In genomic region chr1:178061632-178062031, GRCh38 we compare ENCODE assay signal across 20 cellular contexts. TPM values are rescaled to one million over a fixed set of nuclear protein-coding genes. Genes with fewer than 3 reads are reported as not detected.
DNase-seq lines count a peak whose midpoint lies in the region; ATAC-seq, FAIRE-seq and TF ChIP-seq lines count a peak whose summit lies in the region.
"Had no signal": no experiment of that assay in that cellular context is flagged by ENCODE, and none has a peak within 500 bp of the region (broad histone marks: within the 10 kb centered on the region; RNA-seq: fewer than 3 reads in every experiment).

No MANE protein-coding gene starts in this region.

- no peaks in the 10 kb centered on the region for H3K23me2 ChIP-seq in H1 (ENCODE audit: low read depth, low read length)

- no peak overlapping the region for H2BK15ac ChIP-seq in H1 (ENCODE audit: low read length)

- CTCF ChIA-PET in H1 (lab: Charles Lee; ENCODE audit: partially characterized antibody) = interaction anchor here (0.5 to 2.1 kb wide), 6 partner anchors 12 to 748 kb away, joined by 4 to 7 read pairs (median 5); partner anchors contain the start of gene RASAL2

- H2BK12ac ChIP-seq in H1 (ENCODE audit: low read depth, low read length) = no peak overlapping the region

- no peaks in the 10 kb centered on the region for H3K27me3 ChIP-seq in heart left ventricle
- H3K27me3 ChIP-seq in H1 (replicated peaks in 1 of 4; ENCODE audit: control insufficient read depth in 3 of 4, extremely low read depth in 1 of 4, insufficient read depth in 3 of 4, low read length in 3 of 4) = no peaks in the 10 kb centered on the region
- no peaks in the 10 kb centered on the region for H3K27me3 ChIP-seq in mucosa of rectum (ENCODE audit: control insufficient read depth in 2 of 2, insufficient read depth in 2 of 2, low read length in 2 of 2)
- H3K27me3 ChIP-seq in upper lobe of left lung = no peaks in the 10 kb centered on the region
- H3K27me3 ChIP-seq: SJSA1, spleen had no signal

- no peak overlapping the region for H4K5ac ChIP-seq in H1 (ENCODE audit: insufficient read length, low read depth, low read length)

- no peak overlapping the region for H3K18ac ChIP-seq in H1 (ENCODE audit: extremely low read depth, low read length)

- no peak overlapping the region for H3K23ac ChIP-seq in H1 (ENCODE audit: insufficient read length)

- H3K14ac ChIP-seq in H1 (ENCODE audit: insufficient read length) = no peak overlapping the region

- no peak overlapping the region for H3K56ac ChIP-seq in H1 (replicated peaks; ENCODE audit: insufficient read length, low read depth, low read length)

- no peak overlapping the region for H2AFZ ChIP-seq in H1 (ENCODE audit: low read length)

- no peaks in the 10 kb centered on the region for H3K36me3 ChIP-seq in heart left ventricle
- H3K36me3 ChIP-seq in H1 (ENCODE audit: control insufficient read depth in 2 of 4, insufficient read depth in 4 of 4, low read length in 3 of 4) = no peaks in the 10 kb centered on the region
- no peaks in the 10 kb centered on the region for H3K36me3 ChIP-seq in mucosa of rectum (ENCODE audit: control insufficient read depth in 2 of 2, insufficient read depth in 2 of 2, low read length in 2 of 2)
- H3K36me3 ChIP-seq in upper lobe of left lung = no peaks in the 10 kb centered on the region
- H3K36me3 ChIP-seq: SJSA1, spleen had no signal

- TF ChIP-seq EP300 in H1 (IDR thresholded peaks at IDR 0.05; ENCODE audit: borderline replicate concordance in 1 of 2, low read depth in 2 of 2, low read length in 2 of 2) (no peak), upper lobe of left lung (IDR thresholded peaks at IDR 0.05) (no peak)

- H2BK120ac ChIP-seq in H1 (replicated peaks; ENCODE audit: low read depth, low read length) = peak overlapping the region; percentile 65

- no peaks in the 10 kb centered on the region for H4K20me1 ChIP-seq in H1 (replicated peaks in 1 of 2; ENCODE audit: control insufficient read depth in 1 of 2, insufficient read depth in 2 of 2, low read length in 2 of 2)

- H3K4me1 ChIP-seq in heart left ventricle (peaks cover 15 to 54% (median 48%) of the 10 kb centered on the region in 12 donors), H1 (replicated peaks in 1 of 4; ENCODE audit: control insufficient read depth in 3 of 4, insufficient read depth in 4 of 4, low read length in 3 of 4) (peaks cover 2 to 28% (median 9%) of the 10 kb centered on the region in 4 experiments; a peak in 6 of 7 replicates), mucosa of rectum (ENCODE audit: control insufficient read depth in 2 of 2, insufficient read depth in 2 of 2, low read length in 2 of 2) (peaks cover 12 to 19% of the 10 kb centered on the region in 2 donors), upper lobe of left lung (peaks cover 30 to 42% (median 37%) of the 10 kb centered on the region in 4 donors)

- no peak overlapping the region for H3K9ac ChIP-seq in H1 (replicated peaks in 1 of 4; ENCODE audit: extremely low read depth in 1 of 4, low read depth in 3 of 4, low read length in 3 of 4)
- no peak overlapping the region for H3K9ac ChIP-seq in mucosa of rectum (ENCODE audit: low read depth in 1 of 2, low read length in 2 of 2)

- no peak for DNase-seq in heart left ventricle
- DNase-seq in Right ventricle myocardium superior = no peak
- DNase-seq in H1 (ENCODE audit: low read depth in 1 of 2, low spot score in 2 of 2) = no peak
- no peak for DNase-seq in upper lobe of left lung
- DNase-seq in NCI-H2196 treated with DMSO at 0.1 percent for 48 hours (lab: John Stamatoyannopoulos, UW; ENCODE audit: unreplicated experiment) = no peak
- no peak for DNase-seq in NCI-H1092 treated with DMSO at 0.1 percent for 48 hours (lab: John Stamatoyannopoulos, UW)
- no peak for DNase-seq in DMS 273 treated with DMSO at 0.1 percent for 48 hours (lab: John Stamatoyannopoulos, UW)
- DNase-seq: activated CD4-positive, CD25-positive, alpha-beta regulatory T cell; C1 segment of cervical spinal cord; effector memory CD8-positive, alpha-beta T cell; GF-D8; left ventricle myocardium superior; naive B cell; NCI-H774; spleen had no signal

- TF ChIP-seq CTCF in heart left ventricle (IDR thresholded peaks at IDR 0.05) = no peak
- TF ChIP-seq CTCF in H1 (IDR thresholded peaks at IDR 0.05; ENCODE audit: control extremely low read depth in 1 of 3, insufficient read depth in 1 of 3, low read depth in 1 of 3, low read length in 3 of 3) = no peak
- no peak for TF ChIP-seq CTCF in upper lobe of left lung (IDR thresholded peaks at IDR 0.05)

- H2BK5ac ChIP-seq in H1 (ENCODE audit: low read depth, low read length) = no peak overlapping the region; the same call in 1 of the 2 replicates

- H3K9me3 ChIP-seq in heart left ventricle (no peaks in the 10 kb centered on the region), H1 (ENCODE audit: insufficient read depth in 2 of 2, low read depth in 1 of 2, low read length in 1 of 2) (no peaks in the 10 kb centered on the region), mucosa of rectum (ENCODE audit: control insufficient read depth in 2 of 2, low read length in 2 of 2) (no peaks in the 10 kb centered on the region), upper lobe of left lung (no peaks in the 10 kb centered on the region)
- H3K9me3 ChIP-seq: SJSA1, spleen had no signal

- no peak overlapping the region for H3K4me3 ChIP-seq in heart left ventricle
- peak overlapping the region in 1 of 4 experiments; percentile 29; a peak in 2 of 8 replicates for H3K4me3 ChIP-seq in H1 (ENCODE audit: extremely low read depth in 1 of 4, insufficient read depth in 2 of 4, low read depth in 3 of 4, low read length in 4 of 4)
- H3K4me3 ChIP-seq in mucosa of rectum (ENCODE audit: low read length in 2 of 2) = no peak overlapping the region
- H3K4me3 ChIP-seq in upper lobe of left lung = no peak overlapping the region
- H3K4me3 ChIP-seq: SJSA1, spleen had no signal

- no peak for TF ChIP-seq RAD21 in H1 (IDR thresholded peaks at IDR 0.05 in 1 of 2, conservative IDR thresholded peaks at IDR 0.05 in 1 of 2; ENCODE audit: low read depth in 2 of 2, low read length in 2 of 2)

- H2BK20ac ChIP-seq in H1 (ENCODE audit: low read length) = peak overlapping the region; percentile 67; the same call in 1 of the 2 replicates

- no peaks in the 10 kb centered on the region for H3K79me2 ChIP-seq in H1 (ENCODE audit: control insufficient read depth in 1 of 2, insufficient read depth in 2 of 2, low read length in 2 of 2)

- H3K79me1 ChIP-seq in H1 (ENCODE audit: low read depth, low read length) = no peaks in the 10 kb centered on the region

- H4K8ac ChIP-seq in H1 (ENCODE audit: extremely low read depth, insufficient read depth, low read length) = no peak overlapping the region

- H4K91ac ChIP-seq in H1 (replicated peaks; ENCODE audit: insufficient read length, low read length) = peak overlapping the region; percentile 37

- intact Hi-C loops in heart left ventricle (cut with DNase I) (no loop called here), Right ventricle myocardium superior (cut with DNase I) (loop anchor here (2.0 kb wide), 1 partner anchor 31 kb away; no protein-coding TSS in a partner anchor)

- TF ChIP-seq POLR2A in heart left ventricle (IDR thresholded peaks at IDR 0.05) (no peak), H1 (IDR thresholded peaks at IDR 0.05; ENCODE audit: control extremely low read depth in 1 of 2, low read depth in 2 of 2, low read length in 2 of 2) (no peak), upper lobe of left lung (IDR thresholded peaks at IDR 0.05) (no peak)

- POLR2A ChIA-PET in H1 (lab: Charles Lee; ENCODE audit: partially characterized antibody) = interaction anchor here (1.2 to 1.5 kb wide), 4 partner anchors 10 to 33 kb away, joined by 3 to 7 read pairs (median 4); no protein-coding TSS in a partner anchor

- H2AK5ac ChIP-seq in H1 (ENCODE audit: low read depth, low read length) = no peak overlapping the region

- peak overlapping the region in 11 of 12 donors; percentile 36 to 96 (median 81) for H3K27ac ChIP-seq in heart left ventricle
- no peak overlapping the region for H3K27ac ChIP-seq in H1 (ENCODE audit: low read depth, low read length)
- peak overlapping the region; percentile 20 to 47 for H3K27ac ChIP-seq in mucosa of rectum (ENCODE audit: low read depth in 2 of 2, low read length in 2 of 2)
- H3K27ac ChIP-seq in upper lobe of left lung = peak overlapping the region in 3 of 4 donors; percentile 47 to 69 (median 63)

- ATAC-seq in heart left ventricle (no peak), Right ventricle myocardium superior (ENCODE audit: poor library complexity) (no peak), upper lobe of left lung (ENCODE audit: low FRiP score in 2 of 2) (no peak)
- ATAC-seq: effector memory CD8-positive, alpha-beta T cell; left ventricle myocardium superior had no signal

- FAIRE-seq in H1 (lab: Jason Lieb, UNC) = no peak
- FAIRE-seq: A204.1, GM12891 had no signal

- no peak overlapping the region for H3K4ac ChIP-seq in H1 (replicated peaks; ENCODE audit: insufficient read length, low read depth, low read length)

- 47 to 70% (median 49%) methylated on average over 1 of the region's 1 CpG for WGBS in heart left ventricle, 4 donors
- WGBS in H1 (ENCODE audit: extremely low coverage in 1 of 2, insufficient coverage in 1 of 2, insufficient read length in 1 of 2, insufficient replicate concordance in 2 of 2, low coverage in 1 of 2, low lambda C conversion rate in 2 of 2, missing lambda C conversion rate in 1 of 2), 2 experiments = 88% methylated on average over 1 of the region's 1 CpG; no CpG with 5 or more reads in 1 of the 2 experiments
- 43 to 58% methylated on average over 1 of the region's 1 CpG for WGBS in upper lobe of left lung, 2 donors

- peak overlapping the region; percentile 50 to 51 for H3K4me2 ChIP-seq in H1 (ENCODE audit: insufficient read depth in 1 of 2, low read depth in 2 of 2, low read length in 2 of 2)

TF ChIP-seq in H1, 55 proteins besides CTCF, POLR2A, EP300 and RAD21 (continues in another document):
- TF ChIP-seq CBX8 (IDR thresholded peaks at IDR 0.05; ENCODE audit: borderline replicate concordance, low read depth, low read length) = no peak
- no peak for TF ChIP-seq ATF3 (IDR thresholded peaks at IDR 0.05; ENCODE audit: insufficient read depth, low read depth, low read length)

RNA-seq across cellular contexts. Expression of gene RASAL2, which starts 32.3 kb away (rescaled TPM):
- total RNA-seq in heart left ventricle (100 to 1,000 TPM in 1 of 9 donors, 10 to 100 TPM in 8; 22.3 to 112 (median 44.1) TPM), Right ventricle myocardium superior (26.8 TPM), upper lobe of left lung (10 to 100 TPM; 24.7 to 59.0 (median 41.6) TPM)
- polyA plus RNA-seq in heart left ventricle (1 to 10 TPM; 6.2 to 9.6 TPM), H1 (2011; rRNA removed) (15.9 and 18.3 TPM in 2 replicates)
- total RNA-seq in H1 (2021; fragmentation: NEBNext Ultra II Directional; extraction: Animal tissue kit (Norgen Biotek cat#: 25700)) = 31.2 and 32.5 TPM in 2 replicates
- 22.8 TPM for polyA plus RNA-seq in H1 (2011; cell fraction: cytosol; rRNA removed)
- polyA plus RNA-seq in H1 (2011; cell fraction: nucleus; rRNA removed) = 49.7 TPM
- polyA plus RNA-seq in H1 (2012, experiment 1 of 2) = 11.0 to 15.3 TPM (median 14.4 TPM) in 4 replicates
- 0.58 TPM for polyA plus RNA-seq in H1 (2012, experiment 2 of 2)
- 18.8 TPM for polyA plus RNA-seq in H1 (2013, experiment 1 of 2)
- 16.6 TPM for polyA plus RNA-seq in H1 (2013, experiment 2 of 2)
- 85.6 and 86.2 TPM in 2 replicates for polyA minus RNA-seq in H1 (2011; rRNA and poly(A)+ RNA removed)
- polyA minus RNA-seq in H1 (2011; cell fraction: cytosol; rRNA and poly(A)+ RNA removed) = 36.5 TPM
- 128 TPM for polyA minus RNA-seq in H1 (2011; cell fraction: nucleus; rRNA and poly(A)+ RNA removed)
- total RNA-seq: activated CD8-positive, alpha-beta memory T cell treated with anti-CD3 and anti-CD28 coated beads for 36 hours had no signal
